ENCODE assay signal across 8 cellular contexts in genomic region chr6:57822448-57822847, GRCh38.
DNase-seq lines count a peak whose midpoint lies in the region; ATAC-seq, FAIRE-seq and TF ChIP-seq lines count a peak whose summit lies in the region.
"Not testable (repeated sequence)": the region's sequence is repeated elsewhere in the genome, so short reads cannot be mapped to it uniquely, and the experiment has no call there.

No MANE protein-coding gene starts in this region.

- peaks cover 86% of the 10 kb centered on the region for H3K27me3 Mint-ChIP-seq in WTC11 (ENCODE audit: low read depth)
- H3K27me3 Mint-ChIP-seq in activated T-helper 1 cell treated with anti-CD3 and anti-CD28 coated beads, Interleukin-12 subunit alpha, Interleukin-12 subunit beta, Interleukin-2, Interleukin-4 antibody, amounts not matched to agents 30 ng/mL and 10 ng/mL and 1 ng/mL, durations not matched to agents 14 hours and 24 hours and 36 hours (ENCODE audit: insufficient read depth), result peaks cover 16% of the 10 kb centered on the region
- H3K27me3 Mint-ChIP-seq in neural progenitor cell (ENCODE audit: insufficient read depth, low read depth), result peaks cover 25% of the 10 kb centered on the region

- 24% methylated on average over 8 of the region's 19 CpGs; no CpG with 5 or more reads in 1 of the 2 experiments for WGBS in H1 (ENCODE audit: extremely low coverage in 1 of 2, insufficient coverage in 1 of 2, insufficient read length in 1 of 2, insufficient replicate concordance in 2 of 2, low coverage in 1 of 2, low lambda C conversion rate in 2 of 2, missing lambda C conversion rate in 1 of 2), 2 experiments

- not testable (repeated sequence) for H3K27ac Mint-ChIP-seq in WTC11, neural progenitor cell
- peak overlapping the region; percentile 47 for H3K27ac Mint-ChIP-seq in activated T-helper 1 cell treated with anti-CD3 and anti-CD28 coated beads, Interleukin-12 subunit alpha, Interleukin-12 subunit beta, Interleukin-2, Interleukin-4 antibody, amounts not matched to agents 30 ng/mL and 10 ng/mL and 1 ng/mL, durations not matched to agents 14 hours and 24 hours and 36 hours

- H4K5ac ChIP-seq in H1 (ENCODE audit: insufficient read length, low read depth, low read length), result not testable (repeated sequence)

- not testable (repeated sequence) for H3K4me1 Mint-ChIP-seq in WTC11; activated T-helper 1 cell treated with anti-CD3 and anti-CD28 coated beads, Interleukin-12 subunit alpha, Interleukin-12 subunit beta, Interleukin-2, Interleukin-4 antibody, amounts not matched to agents 30 ng/mL and 10 ng/mL and 1 ng/mL, durations not matched to agents 14 hours and 24 hours and 36 hours (ENCODE audit: low read depth); neural progenitor cell

- H3K36me3 Mint-ChIP-seq in WTC11; activated T-helper 1 cell treated with anti-CD3 and anti-CD28 coated beads, Interleukin-12 subunit alpha, Interleukin-12 subunit beta, Interleukin-2, Interleukin-4 antibody, amounts not matched to agents 30 ng/mL and 10 ng/mL and 1 ng/mL, durations not matched to agents 14 hours and 24 hours and 36 hours (ENCODE audit: low read depth); neural progenitor cell: not testable (repeated sequence)

- H3F3A ChIP-seq in neural progenitor cell (ENCODE audit: low read depth), result not testable (repeated sequence)

- H3K27ac ChIP-seq in ACC112 (ENCODE audit: low read depth, low read length); HUES48 (ENCODE audit: low read depth, low read length); H1 (ENCODE audit: low read depth, low read length); neural progenitor cell; thoracic aorta: not testable (repeated sequence)

- H3K4me2 ChIP-seq in H1 (ENCODE audit: insufficient read depth in 1 of 2, low read depth in 2 of 2, low read length in 2 of 2), result peak overlapping the region; percentile 29 to 57; a peak in 1 of 4 replicates
- peak overlapping the region; percentile 52 for H3K4me2 ChIP-seq in neural progenitor cell

- H3K18ac ChIP-seq in H1 (ENCODE audit: extremely low read depth, low read length), result not testable (repeated sequence)

- not testable (repeated sequence) for H4K20me1 ChIP-seq in H1 (replicated peaks in 1 of 2; ENCODE audit: control insufficient read depth in 1 of 2, insufficient read depth in 2 of 2, low read length in 2 of 2); neural progenitor cell (ENCODE audit: low read depth)

- not testable (repeated sequence) for H3K23me2 ChIP-seq in H1 (ENCODE audit: low read depth, low read length)

- not testable (repeated sequence) for H3K9me3 ChIP-seq in HUES48 (ENCODE audit: control insufficient read depth, insufficient read depth, low read length); H1 (ENCODE audit: insufficient read depth in 2 of 2, low read depth in 1 of 2, low read length in 1 of 2); iPS-15b (ENCODE audit: control insufficient read depth, insufficient read depth, low read length); neural progenitor cell (ENCODE audit: low read depth); thoracic aorta

- not testable (repeated sequence) for H2BK15ac ChIP-seq in H1 (ENCODE audit: low read length)

- H2AFZ ChIP-seq in ACC112 (ENCODE audit: low read length, unreplicated experiment); H1 (ENCODE audit: low read length); neural progenitor cell (replicated peaks): not testable (repeated sequence)

- not testable (repeated sequence) for H3K9me3 Mint-ChIP-seq in WTC11; activated T-helper 1 cell treated with anti-CD3 and anti-CD28 coated beads, Interleukin-12 subunit alpha, Interleukin-12 subunit beta, Interleukin-2, Interleukin-4 antibody, amounts not matched to agents 30 ng/mL and 10 ng/mL and 1 ng/mL, durations not matched to agents 14 hours and 24 hours and 36 hours; neural progenitor cell

- not testable (repeated sequence) for TF ChIP-seq EP300 in H1 (IDR thresholded peaks at IDR 0.05; ENCODE audit: borderline replicate concordance in 1 of 2, low read depth in 2 of 2, low read length in 2 of 2)

- TF ChIP-seq POLR2A in H1 (IDR thresholded peaks at IDR 0.05; ENCODE audit: control extremely low read depth in 1 of 2, low read depth in 2 of 2, low read length in 2 of 2), result not testable (repeated sequence)

- H3K23ac ChIP-seq in H1 (ENCODE audit: insufficient read length), result not testable (repeated sequence)

- POLR2A ChIA-PET in WTC11 (lab: Charles Lee); H1 (lab: Charles Lee; ENCODE audit: partially characterized antibody): not testable (repeated sequence)

- H3K4me3 ChIP-seq in ACC112 (ENCODE audit: low read depth, low read length) (peak overlapping the region; percentile 33; the same call in 1 of the 2 replicates), HUES48 (ENCODE audit: low read depth, low read length) (peak overlapping the region; percentile 64), H1 (ENCODE audit: extremely low read depth in 1 of 4, insufficient read depth in 2 of 4, low read depth in 3 of 4, low read length in 4 of 4) (peak overlapping the region in 3 of 4 experiments; percentile 24 to 49 (median 47); a peak in 3 of 8 replicates), iPS-15b (ENCODE audit: low read depth, low read length) (peak overlapping the region; percentile 50), neural progenitor cell (peak overlapping the region; percentile 28), thoracic aorta (peak overlapping the region; percentile 16)

- intact Hi-C loops in activated T-helper 1 cell treated with anti-CD3 and anti-CD28 coated beads, Interleukin-12 subunit alpha, Interleukin-12 subunit beta, Interleukin-2, Interleukin-4 antibody, amounts not matched to agents 30 ng/mL and 10 ng/mL and 1 ng/mL, durations not matched to agents 14 hours and 24 hours and 36 hours (cut with micrococcal nuclease), result not testable (repeated sequence)

- H3K4me1 ChIP-seq in ACC112 (ENCODE audit: control insufficient read depth, insufficient read depth, low read length, unreplicated experiment); HUES48 (ENCODE audit: control insufficient read depth, insufficient read depth, low read length); H1 (replicated peaks in 1 of 4; ENCODE audit: control insufficient read depth in 3 of 4, insufficient read depth in 4 of 4, low read length in 3 of 4); iPS-15b (ENCODE audit: control insufficient read depth, insufficient read depth, low read length); neural progenitor cell; thoracic aorta (ENCODE audit: control insufficient read depth in 1 of 2, low read depth in 2 of 2): not testable (repeated sequence)

- TF ChIP-seq CTCF in WTC11 (IDR thresholded peaks at IDR 0.05); H1 (IDR thresholded peaks at IDR 0.05; ENCODE audit: control extremely low read depth in 1 of 3, insufficient read depth in 1 of 3, low read depth in 1 of 3, low read length in 3 of 3); neural progenitor cell (IDR thresholded peaks at IDR 0.05); thoracic aorta (IDR thresholded peaks at IDR 0.05): not testable (repeated sequence)

- ATAC-seq in WTC11, result 0 out of 2 replicates have a peak, but pooled peaks have one; percentile 7
- ATAC-seq in thoracic aorta (ENCODE audit: insufficient number of reproducible peaks, low FRiP score, low read depth), result not testable (repeated sequence)

- H3K14ac ChIP-seq in H1 (ENCODE audit: insufficient read length), result not testable (repeated sequence)

- not testable (repeated sequence) for H4K8ac ChIP-seq in H1 (ENCODE audit: extremely low read depth, insufficient read depth, low read length)

- CTCF ChIA-PET in WTC11 (lab: Charles Lee); H1 (lab: Charles Lee; ENCODE audit: partially characterized antibody): not testable (repeated sequence)

- peaks cover 32% of the 10 kb centered on the region for H3K27me3 ChIP-seq in ACC112 (ENCODE audit: insufficient read depth, low read length)
- peaks cover 33% of the 10 kb centered on the region for H3K27me3 ChIP-seq in HUES48 (ENCODE audit: control insufficient read depth, insufficient read depth, low read length)
- not testable (repeated sequence) for H3K27me3 ChIP-seq in H1 (replicated peaks in 1 of 4; ENCODE audit: control insufficient read depth in 3 of 4, extremely low read depth in 1 of 4, insufficient read depth in 3 of 4, low read length in 3 of 4); thoracic aorta (replicated peaks; ENCODE audit: insufficient read depth)
- H3K27me3 ChIP-seq in iPS-15b (ENCODE audit: control insufficient read depth, insufficient read depth, low read length), result peaks cover 24% of the 10 kb centered on the region
- H3K27me3 ChIP-seq in neural progenitor cell, result peaks cover 69% of the 10 kb centered on the region

- not testable (repeated sequence) for H4K91ac ChIP-seq in H1 (replicated peaks; ENCODE audit: insufficient read length, low read length)

- not testable (repeated sequence) for H3K9ac ChIP-seq in HUES48 (ENCODE audit: low read depth, low read length); H1 (replicated peaks in 1 of 4; ENCODE audit: extremely low read depth in 1 of 4, low read depth in 3 of 4, low read length in 3 of 4); iPS-15b (ENCODE audit: low read depth, low read length); neural progenitor cell

- TF ChIP-seq RAD21 in H1 (IDR thresholded peaks at IDR 0.05 in 1 of 2, conservative IDR thresholded peaks at IDR 0.05 in 1 of 2; ENCODE audit: low read depth in 2 of 2, low read length in 2 of 2), result not testable (repeated sequence)

- not testable (repeated sequence) for H2BK12ac ChIP-seq in H1 (ENCODE audit: low read depth, low read length)

- H2AK5ac ChIP-seq in H1 (ENCODE audit: low read depth, low read length), result not testable (repeated sequence)

- not testable (repeated sequence) for H3K79me2 ChIP-seq in ACC112 (ENCODE audit: control insufficient read depth, insufficient read depth, low read length, unreplicated experiment); H1 (ENCODE audit: control insufficient read depth in 1 of 2, insufficient read depth in 2 of 2, low read length in 2 of 2); neural progenitor cell (ENCODE audit: low read depth)

- FAIRE-seq in H1 (lab: Jason Lieb, UNC), result not testable (repeated sequence)

- not testable (repeated sequence) for H3K4ac ChIP-seq in H1 (replicated peaks; ENCODE audit: insufficient read length, low read depth, low read length)

- H3K79me1 ChIP-seq in H1 (ENCODE audit: low read depth, low read length), result not testable (repeated sequence)

- H3K56ac ChIP-seq in H1 (replicated peaks; ENCODE audit: insufficient read length, low read depth, low read length), result not testable (repeated sequence)

- peak overlapping the region; percentile 93 for H3K4me3 Mint-ChIP-seq in WTC11
- H3K4me3 Mint-ChIP-seq in activated T-helper 1 cell treated with anti-CD3 and anti-CD28 coated beads, Interleukin-12 subunit alpha, Interleukin-12 subunit beta, Interleukin-2, Interleukin-4 antibody, amounts not matched to agents 30 ng/mL and 10 ng/mL and 1 ng/mL, durations not matched to agents 14 hours and 24 hours and 36 hours, result not testable (repeated sequence)
- peak overlapping the region; percentile 76 for H3K4me3 Mint-ChIP-seq in neural progenitor cell

- H3K36me3 ChIP-seq in ACC112 (ENCODE audit: insufficient read depth, low read length); HUES48 (ENCODE audit: control insufficient read depth, insufficient read depth, low read length); H1 (ENCODE audit: control insufficient read depth in 2 of 4, insufficient read depth in 4 of 4, low read length in 3 of 4); iPS-15b (ENCODE audit: control insufficient read depth, insufficient read depth, low read length); neural progenitor cell; thoracic aorta: not testable (repeated sequence)

- not testable (repeated sequence) for DNase-seq in WTC11 (ENCODE audit: low spot score); activated T-helper 1 cell treated with anti-CD3 and anti-CD28 coated beads, Interleukin-12 subunit alpha, Interleukin-12 subunit beta, Interleukin-2, Interleukin-4 antibody, amounts not matched to agents 30 ng/mL and 10 ng/mL and 1 ng/mL, durations not matched to agents 14 hours and 24 hours and 36 hours (ENCODE audit: low spot score); H1 (ENCODE audit: low read depth in 1 of 2, low spot score in 2 of 2); neural progenitor cell (ENCODE audit: low spot score); thoracic aorta (ENCODE audit: low spot score)

- not testable (repeated sequence) for H2BK120ac ChIP-seq in H1 (replicated peaks; ENCODE audit: low read depth, low read length)

- not testable (repeated sequence) for H2BK5ac ChIP-seq in H1 (ENCODE audit: low read depth, low read length)

- H2BK20ac ChIP-seq in H1 (ENCODE audit: low read length), result not testable (repeated sequence)
